8 cellular contexts compared by ENCODE assay signal in genomic region chr7:100444311-100445278, GRCh38. TPM values are rescaled to one million over a fixed set of nuclear protein-coding genes. Genes with fewer than 3 reads are reported as not detected.
DNase-seq lines count a peak whose midpoint lies in the region; ATAC-seq lines count a peak whose summit lies in the region.

No MANE protein-coding gene starts in this region.

- ATAC-seq in HG02938 (IDR thresholded peaks at IDR 0.05; ENCODE audit: unreplicated experiment): no peak
- ATAC-seq in GM21390 (IDR thresholded peaks at IDR 0.05; ENCODE audit: unreplicated experiment): no peak

- DNase-seq in GM03348 (ENCODE audit: low spot score) (peak; percentile 40), RPMI7951 (ENCODE audit: low read depth) (peak; percentile 59), fibroblast of gingiva (ENCODE audit: low read depth) (peak; percentile 57), pulmonary artery endothelial cell (ENCODE audit: low read depth, low spot score) (peak; percentile 96), NCI-H146 (lab: John Stamatoyannopoulos, UW) (no peak)
- DNase-seq in activated CD8-positive, alpha-beta memory T cell treated with anti-CD3 and anti-CD28 coated beads for 24 hours: no peak

RNA-seq across cellular contexts. Expression of gene PPP1R35, which starts 8.3 kb away (rescaled TPM):
- total RNA-seq in RPMI7951 (2014; rRNA removed; shearing (Covaris generic)): 30.5 and 40.4 TPM in 2 replicates
- total RNA-seq in pulmonary artery endothelial cell: 26.1 and 30.5 TPM in 2 replicates

RNA-seq across cellular contexts. Expression of gene MEPCE, which starts 15.0 kb away (rescaled TPM):
- 22.2 and 22.5 TPM in 2 replicates for total RNA-seq in RPMI7951 (2014; rRNA removed; shearing (Covaris generic))
- 48.3 and 50.6 TPM in 2 replicates for total RNA-seq in pulmonary artery endothelial cell

RNA-seq across cellular contexts. Expression of gene ZCWPW1, which starts 16.1 kb away (rescaled TPM):
- 0.20 and 3.7 TPM in 2 replicates for total RNA-seq in RPMI7951 (2014; rRNA removed; shearing (Covaris generic))
- 0.42 and 0.53 TPM in 2 replicates for total RNA-seq in pulmonary artery endothelial cell

RNA-seq across cellular contexts. Expression of gene SPACDR, which starts 19.5 kb away (rescaled TPM):
- total RNA-seq in RPMI7951 (2014; rRNA removed; shearing (Covaris generic)): 0.39 TPM in 1 of 2 replicates, not detected in the other
- 1.2 TPM in 2 replicates for total RNA-seq in pulmonary artery endothelial cell

RNA-seq across cellular contexts. Expression of gene TSC22D4, which starts 34.4 kb away (rescaled TPM):
- total RNA-seq in RPMI7951 (2014; rRNA removed; shearing (Covaris generic)): 12.5 and 23.6 TPM in 2 replicates
- total RNA-seq in pulmonary artery endothelial cell: 31.1 and 35.0 TPM in 2 replicates

Comparison
In these comparisons a context has a peak if more than half of its experiments do, and no peak if none do; other contexts are left out.
1. DNase-seq: peak in GM03348 (single experiment), RPMI7951 (single experiment), fibroblast of gingiva (single experiment) and pulmonary artery endothelial cell (single experiment); none in NCI-H146 (single experiment) and activated CD8-positive, alpha-beta memory T cell treated with anti-CD3 and anti-CD28 coated beads for 24 hours (single experiment).